Comparison of ENCODE assay signal across 9 cellular contexts in the genomic region with DNA sequence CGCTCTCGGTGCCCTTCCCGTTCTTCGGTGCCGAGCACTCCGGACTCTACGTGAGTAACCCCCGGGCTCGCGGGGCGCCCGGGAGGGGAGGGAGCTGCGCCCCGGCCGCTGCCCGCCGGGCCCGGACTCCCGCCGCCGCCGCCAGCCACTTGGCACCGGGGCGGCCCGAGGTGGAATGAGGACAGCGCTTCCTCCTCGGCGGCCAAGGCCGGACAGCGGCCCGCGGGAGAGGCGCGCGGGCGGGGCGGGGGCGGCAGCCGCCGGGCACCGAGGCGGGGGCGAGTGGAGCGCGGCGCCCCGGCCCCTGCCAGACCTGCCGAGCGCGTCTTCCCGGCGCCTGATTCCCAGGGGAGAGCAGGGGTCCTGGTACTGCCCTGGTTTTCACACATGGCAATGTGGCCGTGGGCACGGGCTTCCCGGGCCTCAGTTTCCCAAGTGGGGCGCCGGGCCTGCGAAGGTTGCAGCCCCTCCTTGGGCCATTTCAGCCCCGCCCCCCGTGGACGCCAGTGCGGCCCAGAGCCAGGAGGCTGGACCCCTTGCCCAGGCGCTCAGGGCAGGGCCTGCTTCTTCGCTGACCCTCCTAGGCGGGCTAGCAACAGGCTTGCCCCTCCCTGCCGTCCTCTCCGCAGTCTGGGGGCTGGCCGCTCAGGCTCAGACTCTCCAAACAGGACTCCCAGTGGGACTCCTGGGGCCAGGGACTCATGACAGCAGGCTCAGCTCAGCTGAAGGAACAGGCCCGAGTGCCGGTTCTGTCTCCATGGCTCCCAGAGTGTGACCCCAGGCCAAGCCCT. TPM values are rescaled to one million over a fixed set of nuclear protein-coding genes. Genes with fewer than 3 reads are reported as not detected.
DNase-seq lines count a peak whose midpoint lies in the region; TF ChIP-seq lines count a peak whose summit lies in the region.
"Had no signal": no experiment of that assay in that cellular context is flagged by ENCODE, and none has a peak within 500 bp of the region (broad histone marks: within the 10 kb centered on the region; RNA-seq: fewer than 3 reads in every experiment).

No MANE protein-coding gene starts in this region.

- H3F3A ChIP-seq in OCI-LY1 (ENCODE audit: insufficient read depth, low read length): no peaks in the 10 kb centered on the region

- no peaks in the 10 kb centered on the region for H3K79me2 ChIP-seq in OCI-LY1 (ENCODE audit: insufficient read depth, low read length)

- H3K4me2 ChIP-seq in OCI-LY1 (ENCODE audit: low read length): peak overlapping the region; percentile 29; the same call in 1 of the 2 replicates

- CTCF ChIA-PET in A673 (lab: Charles Lee): no interaction called here

- H3K9me3 ChIP-seq in A673 (ENCODE audit: low read depth, low read length, poor library complexity, severe bottlenecking) (peaks cover 9% of the 10 kb centered on the region), OCI-LY1 (ENCODE audit: low read length) (peaks cover 5% of the 10 kb centered on the region; the same call in 1 of the 2 replicates), endocrine pancreas (ENCODE audit: control insufficient read depth, low read length) (peaks cover 4% of the 10 kb centered on the region), mucosa of stomach (ENCODE audit: control insufficient read depth, low read length) (no peaks in the 10 kb centered on the region)

- DNase-seq in A673 (ENCODE audit: low spot score): no peak
- no peak for DNase-seq in HT-29 (ENCODE audit: low spot score)
- no peak for DNase-seq in HPDE6-E6E7 (ENCODE audit: extremely low spot score)
- no peak for DNase-seq in NCI-H1417 treated with DMSO at 0.1 percent for 48 hours (lab: John Stamatoyannopoulos, UW)
- DNase-seq in NCI-H187 (lab: John Stamatoyannopoulos, UW): no peak

- POLR2A ChIA-PET in A673 (lab: Charles Lee; ENCODE audit: low non-redundant PET): no interaction called here

- TF ChIP-seq CTCF in A673 (conservative IDR thresholded peaks at IDR 0.05; ENCODE audit: low read depth, low read length) (no peak), OCI-LY1 (IDR thresholded peaks at IDR 0.05; ENCODE audit: low read length) (no peak)

- no peaks in the 10 kb centered on the region for H3K9me2 ChIP-seq in OCI-LY1 (ENCODE audit: low read depth, low read length)

- no peak overlapping the region for H3K27ac ChIP-seq in A673 (ENCODE audit: low read depth, low read length, poor library complexity, severe bottlenecking)
- H3K27ac ChIP-seq in OCI-LY1 (ENCODE audit: low read depth, low read length, poor library complexity, severe bottlenecking): no peak overlapping the region
- H3K27ac ChIP-seq: SK-N-MC had no signal

- peak overlapping the region; percentile 51 for H3K4me3 ChIP-seq in A673 (ENCODE audit: low read depth, low read length, poor library complexity, severe bottlenecking)
- H3K4me3 ChIP-seq in OCI-LY1 (ENCODE audit: low read depth, low read length, poor library complexity, severe bottlenecking): no peak overlapping the region
- no peak overlapping the region for H3K4me3 ChIP-seq in endocrine pancreas (ENCODE audit: control insufficient read depth, insufficient read depth, low read length)
- no peak overlapping the region for H3K4me3 ChIP-seq in mucosa of stomach (ENCODE audit: low read length)
- H3K4me3 ChIP-seq: SK-N-MC had no signal

- H3K9ac ChIP-seq in OCI-LY1 (ENCODE audit: low read length) (no peak overlapping the region), endocrine pancreas (ENCODE audit: control insufficient read depth, insufficient read depth, low read length) (peak overlapping the region; percentile 23), mucosa of stomach (ENCODE audit: low read length) (peak overlapping the region; percentile 8)

- no peaks in the 10 kb centered on the region for H3K36me3 ChIP-seq in A673 (ENCODE audit: insufficient read depth, low read length, poor library complexity, severe bottlenecking)
- no peaks in the 10 kb centered on the region for H3K36me3 ChIP-seq in OCI-LY1 (ENCODE audit: insufficient read depth, low read length)
- peaks cover 5% of the 10 kb centered on the region for H3K36me3 ChIP-seq in endocrine pancreas (ENCODE audit: control insufficient read depth, insufficient read depth, low read length)
- no peaks in the 10 kb centered on the region for H3K36me3 ChIP-seq in mucosa of stomach (ENCODE audit: control insufficient read depth, insufficient read depth, low read length)

- H2AFZ ChIP-seq in OCI-LY1 (ENCODE audit: low read length): no peak overlapping the region

- intact Hi-C loops in A673 (cut with micrococcal nuclease; ENCODE audit: unreplicated experiment): no loop called here

- H3K27me3 ChIP-seq in A673 (replicated peaks; ENCODE audit: insufficient read depth, low read depth, low read length, poor library complexity) (no peaks in the 10 kb centered on the region), OCI-LY1 (ENCODE audit: insufficient read depth, low read length) (no peaks in the 10 kb centered on the region; the same call in 1 of the 2 replicates), endocrine pancreas (ENCODE audit: control insufficient read depth, insufficient read depth, low read length) (no peaks in the 10 kb centered on the region), mucosa of stomach (ENCODE audit: control insufficient read depth, insufficient read depth, low read length) (peaks cover 19% of the 10 kb centered on the region)

- no TSS peak for BruUV-seq in A673 (replicated peaks; lab: Mats Ljungman, UMichigan)

- H3K4me1 ChIP-seq in A673 (ENCODE audit: insufficient read depth, low read length, poor library complexity, severe bottlenecking) (no peaks in the 10 kb centered on the region), OCI-LY1 (ENCODE audit: insufficient read depth, low read length, severe bottlenecking) (peaks cover 10% of the 10 kb centered on the region), endocrine pancreas (ENCODE audit: control insufficient read depth, insufficient read depth, low read length) (no peaks in the 10 kb centered on the region), mucosa of stomach (ENCODE audit: control insufficient read depth, insufficient read depth, low read length) (peaks cover 15% of the 10 kb centered on the region)

- no peaks in the 10 kb centered on the region for H4K20me1 ChIP-seq in OCI-LY1 (ENCODE audit: insufficient read depth, low read length)

RNA-seq across cellular contexts. Expression of a gene that starts 0.8 kb away (rescaled TPM):
- total RNA-seq in A673 (2021): 3.0 and 5.0 TPM in 2 replicates
- not detected in 2 replicates for total RNA-seq in HT-29 (2014; rRNA removed; shearing (Covaris generic))
